8 cellular contexts compared by ENCODE assay signal in the genomic region with DNA sequence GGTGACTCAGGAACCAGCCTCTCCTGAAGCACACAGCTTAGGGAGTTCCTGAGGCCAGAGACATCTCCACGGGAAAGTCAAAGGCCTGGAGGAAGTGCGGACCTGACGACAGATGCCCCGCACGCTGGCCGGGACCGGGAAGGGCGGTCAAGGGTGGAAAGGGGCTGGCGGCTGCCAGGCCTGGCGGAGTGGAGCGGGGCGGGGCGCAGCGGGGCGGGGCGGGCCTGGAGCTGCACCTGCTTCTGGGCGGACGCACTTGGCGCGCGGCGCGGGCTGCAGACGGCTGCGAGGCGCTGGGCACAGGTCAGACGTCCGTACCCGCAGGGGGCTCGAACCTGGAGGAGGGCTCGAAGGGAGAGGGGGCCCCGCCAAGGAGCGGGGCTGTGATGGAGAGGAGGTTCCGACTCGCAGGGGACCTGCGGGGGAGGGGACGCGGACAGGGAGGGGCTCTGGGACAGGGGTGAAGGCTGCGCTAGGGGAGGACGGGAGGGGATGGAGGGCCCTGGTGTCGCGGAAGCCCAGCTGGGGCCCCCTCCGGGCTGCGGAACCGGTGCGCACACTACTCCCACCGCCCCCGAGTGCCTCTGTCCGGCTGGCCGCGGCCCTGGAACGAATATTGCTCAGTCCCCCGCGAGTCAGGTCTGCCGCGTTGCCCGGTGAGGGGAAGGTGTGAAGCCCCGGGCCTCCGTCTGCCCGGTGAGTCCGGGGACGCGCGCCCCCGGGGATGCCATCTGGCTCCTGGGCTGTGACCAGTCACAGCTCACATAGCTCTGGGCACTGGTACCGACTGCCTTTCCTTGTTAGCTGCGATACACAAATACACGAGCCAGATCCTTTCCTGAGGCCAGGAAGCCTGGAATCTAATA. TPM values are rescaled to one million over a fixed set of nuclear protein-coding genes. Genes with fewer than 3 reads are reported as not detected.
A peak's percentile ranks its signal among the peaks of the same experiment; 100 is the strongest.
DNase-seq lines count a peak whose midpoint lies in the region; ATAC-seq and TF ChIP-seq lines count a peak whose summit lies in the region.

A gene (plus strand): TSS at position 253 of the 866 bp plus-strand sequence. CDS start 36,635 bp downstream, outside the sequence.

- no peak within 1 kb of the TSS for H2AFZ ChIP-seq in smooth muscle cell (ENCODE audit: low read depth)

- no peak within 1 kb of the TSS for H3K27ac ChIP-seq in right cardiac atrium (ENCODE audit: low read length)
- no peak within 1 kb of the TSS for H3K27ac ChIP-seq in smooth muscle cell (ENCODE audit: low read depth)
- no peak within 1 kb of the TSS for H3K27ac ChIP-seq in testis

- intact Hi-C loops in right cardiac atrium (cut with DNase I), result no loop called here
- intact Hi-C loops in testis (cut with DNase I; ENCODE audit: low total_unique reads), result no loop called here

- no peak for TF ChIP-seq POLR2A in testis (IDR thresholded peaks at IDR 0.05)

- TF ChIP-seq CTCF in smooth muscle cell (IDR thresholded peaks at IDR 0.05; ENCODE audit: borderline replicate concordance, insufficient read depth, poor library complexity, severe bottlenecking) (no peak), testis (IDR thresholded peaks at IDR 0.05) (no peak)

- peak; percentile 29 to 38 for ATAC-seq in right cardiac atrium

- no peaks in the 10 kb centered on the region for H3K9me3 ChIP-seq in right cardiac atrium (ENCODE audit: control insufficient read depth, low read length)
- H3K9me3 ChIP-seq in smooth muscle cell (replicated peaks; ENCODE audit: low read depth), result no peaks in the 10 kb centered on the region
- no peaks in the 10 kb centered on the region for H3K9me3 ChIP-seq in testis

- peaks cover 5% of the 10 kb centered on the region for H3K27me3 ChIP-seq in right cardiac atrium (ENCODE audit: control insufficient read depth, insufficient read depth)
- peaks cover 66% of the 10 kb centered on the region for H3K27me3 ChIP-seq in smooth muscle cell (ENCODE audit: low read depth)
- H3K27me3 ChIP-seq in testis, result no peaks in the 10 kb centered on the region

- no peaks in the 10 kb centered on the region for H3K4me1 ChIP-seq in right cardiac atrium (ENCODE audit: control insufficient read depth, insufficient read depth, low read length)
- no peaks in the 10 kb centered on the region for H3K4me1 ChIP-seq in smooth muscle cell (ENCODE audit: low read depth)
- H3K4me1 ChIP-seq in testis, result no peaks in the 10 kb centered on the region

- peak within 1 kb of the TSS; percentile 43 for H3K4me2 ChIP-seq in smooth muscle cell

- H3K4me3 ChIP-seq in right cardiac atrium (ENCODE audit: low read length) (peak within 1 kb of the TSS; percentile 23), smooth muscle cell (peak within 1 kb of the TSS; percentile 37), testis (peak within 1 kb of the TSS in 1 of 2 donors; percentile 44)

- WGBS in right cardiac atrium, result 2% methylated on average over 68 of the region's 68 CpGs
- WGBS in smooth muscle cell (ENCODE audit: low lambda C conversion rate), result 7% methylated on average over 29 of the region's 68 CpGs
- WGBS in testis, 2 donors, result 1 to 6% methylated on average over 30 to 65 of the region's 68 CpGs

- DNase-seq in NCI-H146 (lab: John Stamatoyannopoulos, UW) (peak; percentile 74), right cardiac atrium (peak in 1 of 3 donors; percentile 46), smooth muscle cell (lab: John Stamatoyannopoulos, UW; ENCODE audit: unreplicated experiment) (no peak), NK-92 (lab: John Stamatoyannopoulos, UW; ENCODE audit: unreplicated experiment) (no peak), testis (no peak), hypothalamus (lab: John Stamatoyannopoulos, UW) (no peak), glomerular visceral epithelial cell (ENCODE audit: extremely low spot score) (no peak)
- DNase-seq in activated CD8-positive, alpha-beta memory T cell treated with anti-CD3 and anti-CD28 coated beads, Interleukin-2, amount 50 U/mL, for 48 hours, result peak; percentile 64

- no peaks in the 10 kb centered on the region for H3K36me3 ChIP-seq in smooth muscle cell (ENCODE audit: low read depth)
- H3K36me3 ChIP-seq in testis (ENCODE audit: low read depth, missing control alignments), result no peaks in the 10 kb centered on the region

- H3K79me2 ChIP-seq in smooth muscle cell (ENCODE audit: low read depth), result no peaks in the 10 kb centered on the region

- H4K20me1 ChIP-seq in smooth muscle cell (ENCODE audit: low read depth), result no peaks in the 10 kb centered on the region

- no peaks in the 10 kb centered on the region for H3F3A ChIP-seq in smooth muscle cell (ENCODE audit: low read depth)

- H3K9ac ChIP-seq in smooth muscle cell (ENCODE audit: low read depth), result no peak within 1 kb of the TSS

RNA-seq across cellular contexts. Expression of the gene that starts here (rescaled TPM):
- not detected for total RNA-seq in right cardiac atrium
- polyA plus RNA-seq in right cardiac atrium, result not detected
- 4.0 and 4.5 TPM in 2 replicates for total RNA-seq in smooth muscle cell
- polyA plus RNA-seq in smooth muscle cell, result 2.8 and 3.4 TPM in 2 replicates
- total RNA-seq in testis, result under 1 TPM in 1 of 2 donors, not detected in 1; 0.12 TPM
- 0.54 TPM for polyA plus RNA-seq in testis (ENCODE audit: insufficient read depth, low read depth, low replicate concordance)

Comparison
In these comparisons a context has a peak if more than half of its experiments do, and no peak if none do; other contexts are left out.
1. Peak in ATAC-seq and H3K4me3 ChIP-seq in right cardiac atrium; RNA of the gene not detected or under 1 TPM.
2. DNase-seq: peak in NCI-H146 (single experiment) and activated CD8-positive, alpha-beta memory T cell treated with anti-CD3 and anti-CD28 coated beads, Interleukin-2, amount 50 U/mL, for 48 hours (single experiment); none in smooth muscle cell (single experiment), NK-92 (single experiment), testis (single experiment), hypothalamus (0 of 51) and glomerular visceral epithelial cell (single experiment).